In genomic region chr4:38384962-38385285, GRCh38 we compare ENCODE assay signal across 18 cellular contexts.
DNase-seq lines count a peak whose midpoint lies in the region; TF ChIP-seq lines count a peak whose summit lies in the region.
"Had no signal": no experiment of that assay in that cellular context is flagged by ENCODE, and none has a peak within 500 bp of the region (broad histone marks: within the 10 kb centered on the region; RNA-seq: fewer than 3 reads in every experiment).

No MANE protein-coding gene starts in this region.

- TF ChIP-seq CTCF in type B pancreatic cell (conservative IDR thresholded peaks at IDR 0.05) (no peak), brain microvascular endothelial cell (IDR thresholded peaks at IDR 0.05; ENCODE audit: low read depth, low read length, missing control alignments) (no peak)

- H3K9ac ChIP-seq in SK-N-MC (ENCODE audit: insufficient read length) (no peak overlapping the region), mucosa of rectum (ENCODE audit: low read depth in 1 of 2, low read length in 2 of 2) (no peak overlapping the region)

- H3K27ac ChIP-seq in SK-N-MC (peak overlapping the region; percentile 97), esophagus (ENCODE audit: low read depth in 2 of 2, low read length in 1 of 2) (peak overlapping the region; percentile 91 to 93), mucosa of rectum (ENCODE audit: low read depth in 2 of 2, low read length in 2 of 2) (peak overlapping the region; percentile 83 to 85), brain microvascular endothelial cell (no peak overlapping the region)
- H3K27ac ChIP-seq: foreskin keratinocyte, HL-60, WERI-Rb-1 had no signal

- H3K4me3 Mint-ChIP-seq in type B pancreatic cell, result peak overlapping the region; percentile 65
- H3K4me3 Mint-ChIP-seq: activated naive CD4-positive, alpha-beta T cell treated with anti-CD3 and anti-CD28 coated beads, Interleukin-2, amount 50 U/mL, for 24 hours; activated T-helper 1 cell treated with anti-CD3 and anti-CD28 coated beads, Interleukin-12 subunit alpha, Interleukin-12 subunit beta, Interleukin-2, Interleukin-4 antibody, amounts not matched to agents 30 ng/mL and 10 ng/mL and 1 ng/mL, durations not matched to agents 14 hours and 24 hours and 36 hours; CD4-positive, alpha-beta T cell had no signal

- peaks cover 49% of the 10 kb centered on the region for H3K4me1 Mint-ChIP-seq in type B pancreatic cell (ENCODE audit: unreplicated experiment)

- H3K27me3 Mint-ChIP-seq in type B pancreatic cell, result no peaks in the 10 kb centered on the region
- H3K27me3 Mint-ChIP-seq: activated naive CD4-positive, alpha-beta T cell treated with anti-CD3 and anti-CD28 coated beads, Interleukin-2, amount 50 U/mL, for 24 hours; CD4-positive, alpha-beta T cell had no signal

- peaks cover 4% of the 10 kb centered on the region for H3K36me3 Mint-ChIP-seq in type B pancreatic cell

- WGBS in esophagus, 2 donors, result 36 to 38% methylated on average over 8 of the region's 8 CpGs

- in situ Hi-C loops in brain microvascular endothelial cell (cut with HindIII; ENCODE audit: low pct_ligation_motif_present, low sequenced_read_pairs), result no loop called here

- H3K4me3 ChIP-seq in SK-N-MC (peak overlapping the region; percentile 49), esophagus (ENCODE audit: low read depth in 1 of 2, low read length in 2 of 2) (no peak overlapping the region), mucosa of rectum (ENCODE audit: low read length in 2 of 2) (peak overlapping the region in 1 of 2 donors; percentile 4), brain microvascular endothelial cell (ENCODE audit: low read depth, low read length) (no peak overlapping the region)
- H3K4me3 ChIP-seq: smooth muscle cell had no signal

- H3K9me3 ChIP-seq in SK-N-MC (ENCODE audit: low read depth, low read length), result no peaks in the 10 kb centered on the region
- H3K9me3 ChIP-seq in esophagus (ENCODE audit: control insufficient read depth in 2 of 2, insufficient read depth in 1 of 2, low read depth in 1 of 2, low read length in 1 of 2), result no peaks in the 10 kb centered on the region
- no peaks in the 10 kb centered on the region for H3K9me3 ChIP-seq in mucosa of rectum (ENCODE audit: control insufficient read depth in 2 of 2, low read length in 2 of 2)

- H3K27me3 ChIP-seq in esophagus (ENCODE audit: control insufficient read depth in 1 of 2, insufficient read depth in 2 of 2, low read length in 2 of 2), result no peaks in the 10 kb centered on the region
- H3K27me3 ChIP-seq in mucosa of rectum (ENCODE audit: control insufficient read depth in 2 of 2, insufficient read depth in 2 of 2, low read length in 2 of 2), result no peaks in the 10 kb centered on the region
- no peaks in the 10 kb centered on the region for H3K27me3 ChIP-seq in brain microvascular endothelial cell (replicated peaks)
- H3K27me3 ChIP-seq: foreskin keratinocyte had no signal

- H3K36me3 ChIP-seq in SK-N-MC (ENCODE audit: insufficient read depth, low read length) (no peaks in the 10 kb centered on the region), esophagus (ENCODE audit: control insufficient read depth in 2 of 2, insufficient read depth in 2 of 2, low read length in 1 of 2) (no peaks in the 10 kb centered on the region), mucosa of rectum (ENCODE audit: control insufficient read depth in 2 of 2, insufficient read depth in 2 of 2, low read length in 2 of 2) (no peaks in the 10 kb centered on the region), brain microvascular endothelial cell (replicated peaks) (no peaks in the 10 kb centered on the region)
- H3K36me3 ChIP-seq: WERI-Rb-1 had no signal

- peaks cover 5% of the 10 kb centered on the region for H3K9me3 Mint-ChIP-seq in type B pancreatic cell

- peaks cover 2 to 7% of the 10 kb centered on the region in 2 donors for H3K4me1 ChIP-seq in esophagus (ENCODE audit: control insufficient read depth in 2 of 2, insufficient read depth in 2 of 2, low read length in 1 of 2)
- peaks cover 10 to 29% of the 10 kb centered on the region in 2 donors for H3K4me1 ChIP-seq in mucosa of rectum (ENCODE audit: control insufficient read depth in 2 of 2, insufficient read depth in 2 of 2, low read length in 2 of 2)
- H3K4me1 ChIP-seq: foreskin keratinocyte had no signal

- peak overlapping the region; percentile 85 for H3K27ac Mint-ChIP-seq in type B pancreatic cell
- H3K27ac Mint-ChIP-seq: activated naive CD4-positive, alpha-beta T cell treated with anti-CD3 and anti-CD28 coated beads, Interleukin-2, amount 50 U/mL, for 24 hours; activated T-helper 1 cell treated with anti-CD3 and anti-CD28 coated beads, Interleukin-12 subunit alpha, Interleukin-12 subunit beta, Interleukin-2, Interleukin-4 antibody, amounts not matched to agents 30 ng/mL and 10 ng/mL and 1 ng/mL, durations not matched to agents 14 hours and 24 hours and 36 hours; CD4-positive, alpha-beta T cell had no signal

- DNase-seq in SK-N-MC (ENCODE audit: low read depth, low spot score) (no peak), type B pancreatic cell (ENCODE audit: extremely low spot score, unreplicated experiment) (no peak), medulla oblongata (ENCODE audit: extremely low spot score) (no peak), brain microvascular endothelial cell (no peak), DMS53 treated with DMSO at 0.1 percent for 48 hours (lab: John Stamatoyannopoulos, UW; ENCODE audit: unreplicated experiment) (no peak)
- DNase-seq: activated CD4-positive, alpha-beta T cell treated with anti-CD3 and anti-CD28 coated beads, Interleukin-2, amount 50 U/mL, for 1 hour; CD4-positive, alpha-beta T cell; foreskin keratinocyte; left ventricle myocardium superior; NCI-H1092; NCI-H1930; WERI-Rb-1 had no signal
